1 cellular context compared by ENCODE assay signal in genomic region chr12:108301346-108301745, GRCh38.
TF ChIP-seq lines count a peak whose summit lies in the region.

No MANE protein-coding gene starts in this region.

TF ChIP-seq in GM12878, 131 proteins besides CTCF, POLR2A, EP300 and RAD21:
- peak; percentile 56; the same call in 1 of the 2 replicates for TF ChIP-seq DPF2 (IDR thresholded peaks at IDR 0.05)
- TF ChIP-seq BMI1 (IDR thresholded peaks at IDR 0.05; ENCODE audit: borderline replicate concordance): no peak
